ENCODE assay signal across 24 cellular contexts in genomic region chr5:157155297-157155696, GRCh38. TPM values are rescaled to one million over a fixed set of nuclear protein-coding genes. Genes with fewer than 3 reads are reported as not detected.
DNase-seq lines count a peak whose midpoint lies in the region; ATAC-seq lines count a peak whose summit lies in the region.
"Had no signal": no experiment of that assay in that cellular context is flagged by ENCODE, and none has a peak within 500 bp of the region (broad histone marks: within the 10 kb centered on the region; RNA-seq: fewer than 3 reads in every experiment).

No MANE protein-coding gene starts in this region.

- no peaks in the 10 kb centered on the region for H3K36me3 ChIP-seq in effector memory CD4-positive, alpha-beta T cell (ENCODE audit: control insufficient read depth, insufficient read depth, low read length)
- H3K36me3 ChIP-seq: left lung, suprapubic skin, uterus had no signal

- peaks cover 31% of the 10 kb centered on the region for H3K4me1 ChIP-seq in effector memory CD4-positive, alpha-beta T cell (ENCODE audit: control insufficient read depth, insufficient read depth, low read length, poor library complexity, severe bottlenecking)
- H3K4me1 ChIP-seq: left lung, suprapubic skin, uterus had no signal

- DNase-seq in activated CD4-positive, alpha-beta T cell treated with anti-CD3 and anti-CD28 coated beads for 36 hours: no peak
- no peak for DNase-seq in activated CD4-positive, alpha-beta T cell treated with anti-CD3 and anti-CD28 coated beads for 1 hour
- DNase-seq in T-helper 17 cell: no peak
- DNase-seq in effector memory CD4-positive, alpha-beta T cell: no peak
- DNase-seq in NCI-H2081 treated with DMSO at 0.1 percent for 48 hours (lab: John Stamatoyannopoulos, UW): no peak
- DNase-seq: 8988T, glutamatergic neuron, IMR-90, left lung, mucosa of descending colon, NCI-H1694, NCI-H2227 treated with DMSO at 0.1 percent for 48 hours, nucleus accumbens, PC-9, SIG-M5, uterus had no signal

- no peaks in the 10 kb centered on the region for H3K27me3 Mint-ChIP-seq in activated CD4-positive, alpha-beta T cell treated with anti-CD3 and anti-CD28 coated beads for 36 hours
- H3K27me3 Mint-ChIP-seq in T-helper 17 cell: no peaks in the 10 kb centered on the region
- H3K27me3 Mint-ChIP-seq: B cell had no signal

- peak overlapping the region; percentile 74 for H3K4me3 Mint-ChIP-seq in activated CD4-positive, alpha-beta T cell treated with anti-CD3 and anti-CD28 coated beads for 36 hours
- peak overlapping the region; percentile 81 for H3K4me3 Mint-ChIP-seq in T-helper 17 cell
- H3K4me3 Mint-ChIP-seq: B cell, brain had no signal

- H3K4me3 ChIP-seq in effector memory CD4-positive, alpha-beta T cell (ENCODE audit: insufficient read depth, low read depth, low read length, poor library complexity, severe bottlenecking): peak overlapping the region; percentile 27
- H3K4me3 ChIP-seq: left lung, mucosa of descending colon, PC-9, suprapubic skin, uterus had no signal

- no peak for ATAC-seq in activated CD4-positive, alpha-beta T cell treated with anti-CD3 and anti-CD28 coated beads for 36 hours
- ATAC-seq in T-helper 17 cell: no peak
- no peak for ATAC-seq in GM19328 (IDR thresholded peaks at IDR 0.05; ENCODE audit: unreplicated experiment)
- ATAC-seq: left lung, mucosa of descending colon had no signal

- CTCF ChIA-PET in activated CD4-positive, alpha-beta T cell treated with anti-CD3 and anti-CD28 coated beads for 36 hours (lab: Charles Lee): interaction anchor here (0.6 to 2.0 kb wide), 14 partner anchors 10 to 432 kb away, joined by 3 to 6 read pairs (median 3); partner anchors contain the start of genes ITK and MED7

- no peaks in the 10 kb centered on the region for H3K27me3 ChIP-seq in effector memory CD4-positive, alpha-beta T cell (replicated peaks; ENCODE audit: control insufficient read depth, insufficient read depth, low read length, poor library complexity, severe bottlenecking)
- H3K27me3 ChIP-seq: suprapubic skin, uterus had no signal

- intact Hi-C loops in activated CD4-positive, alpha-beta T cell treated with anti-CD3 and anti-CD28 coated beads for 36 hours (cut with DNase I, micrococcal nuclease): loop anchor here (5.0 to 10.0 kb wide), 3 partner anchors 117 to 577 kb away; partner anchors contain the start of gene THG1L (in 1 of the 2)

- H3K4me1 Mint-ChIP-seq in activated CD4-positive, alpha-beta T cell treated with anti-CD3 and anti-CD28 coated beads for 36 hours: peaks cover 85% of the 10 kb centered on the region
- peaks cover 53% of the 10 kb centered on the region for H3K4me1 Mint-ChIP-seq in T-helper 17 cell
- H3K4me1 Mint-ChIP-seq: B cell, brain had no signal

- H3K27ac ChIP-seq in effector memory CD4-positive, alpha-beta T cell (ENCODE audit: insufficient read depth, low read length, poor library complexity, severe bottlenecking): peak overlapping the region; percentile 58
- H3K27ac ChIP-seq: left lung, PC-9, suprapubic skin, uterus, VCaP had no signal

- peaks cover 12% of the 10 kb centered on the region for H3K36me3 Mint-ChIP-seq in activated CD4-positive, alpha-beta T cell treated with anti-CD3 and anti-CD28 coated beads for 36 hours (ENCODE audit: low read depth)
- no peaks in the 10 kb centered on the region for H3K36me3 Mint-ChIP-seq in T-helper 17 cell (ENCODE audit: low read depth)
- H3K36me3 Mint-ChIP-seq: brain had no signal

- POLR2A ChIA-PET in activated CD4-positive, alpha-beta T cell treated with anti-CD3 and anti-CD28 coated beads for 36 hours (lab: Charles Lee): interaction anchor here (0.7 to 2.1 kb wide), 4 partner anchors 12 to 69 kb away, joined by 3 to 7 read pairs (median 5); partner anchors contain the start of gene MED7

- H3K27ac Mint-ChIP-seq in activated CD4-positive, alpha-beta T cell treated with anti-CD3 and anti-CD28 coated beads for 36 hours: peak overlapping the region; percentile 98
- peak overlapping the region; percentile 92 for H3K27ac Mint-ChIP-seq in T-helper 17 cell
- H3K27ac Mint-ChIP-seq: B cell, brain had no signal

- no peaks in the 10 kb centered on the region for H3K9me3 ChIP-seq in T-helper 17 cell (ENCODE audit: control insufficient read depth, low read length, poor library complexity, severe bottlenecking)
- no peaks in the 10 kb centered on the region for H3K9me3 ChIP-seq in effector memory CD4-positive, alpha-beta T cell (ENCODE audit: control insufficient read depth, low read length)
- H3K9me3 ChIP-seq: left lung, mucosa of descending colon, suprapubic skin, uterus had no signal

- peaks cover 3% of the 10 kb centered on the region for H3K9me3 Mint-ChIP-seq in activated CD4-positive, alpha-beta T cell treated with anti-CD3 and anti-CD28 coated beads for 36 hours (ENCODE audit: low read depth)

RNA-seq across cellular contexts. Expression of gene GARIN3, which starts 10.8 kb away (rescaled TPM):
- under 1 TPM; 0.79 to 0.82 TPM for total RNA-seq in activated CD4-positive, alpha-beta T cell treated with anti-CD3 and anti-CD28 coated beads for 36 hours
- total RNA-seq in T-helper 17 cell: not detected
- total RNA-seq: B cell; fibroblast of lung; IMR-90; left lung; mucosa of descending colon; PC-9; renal cortical epithelial cell; suprapubic skin; T-helper 1 cell treated with Interleukin-12 subunit alpha and Interleukin-12 subunit beta and Interleukin-4 antibody, amounts not matched to agents 30 ng/mL and 1 ng/mL, for 36 hours; uterus had no signal

RNA-seq across cellular contexts. Expression of gene MED7, which starts 12.6 kb away (rescaled TPM):
- 10 to 100 TPM in 1 of 2 experiments, 1 to 10 TPM in 1; 10.0 to 16.9 TPM for total RNA-seq in activated CD4-positive, alpha-beta T cell treated with anti-CD3 and anti-CD28 coated beads for 36 hours
- total RNA-seq in T-helper 17 cell: 1 to 10 TPM; 6.3 to 7.8 TPM

RNA-seq across cellular contexts. Expression of gene ITK, which starts 25.3 kb away (rescaled TPM):
- 100 to 1,000 TPM; 208 to 249 TPM for total RNA-seq in activated CD4-positive, alpha-beta T cell treated with anti-CD3 and anti-CD28 coated beads for 36 hours
- 100 to 1,000 TPM; 235 to 319 TPM for total RNA-seq in T-helper 17 cell
- total RNA-seq: IMR-90, PC-9 had no signal

RNA-seq across cellular contexts. Expression of gene HAVCR2, which starts 46.5 kb away (rescaled TPM):
- 10 to 100 TPM; 12.6 to 15.9 TPM for total RNA-seq in activated CD4-positive, alpha-beta T cell treated with anti-CD3 and anti-CD28 coated beads for 36 hours
- total RNA-seq in T-helper 17 cell: 1 to 10 TPM; 2.3 to 2.7 TPM
- total RNA-seq: PC-9 had no signal
